2 cellular contexts compared by ENCODE assay signal in the genomic region with DNA sequence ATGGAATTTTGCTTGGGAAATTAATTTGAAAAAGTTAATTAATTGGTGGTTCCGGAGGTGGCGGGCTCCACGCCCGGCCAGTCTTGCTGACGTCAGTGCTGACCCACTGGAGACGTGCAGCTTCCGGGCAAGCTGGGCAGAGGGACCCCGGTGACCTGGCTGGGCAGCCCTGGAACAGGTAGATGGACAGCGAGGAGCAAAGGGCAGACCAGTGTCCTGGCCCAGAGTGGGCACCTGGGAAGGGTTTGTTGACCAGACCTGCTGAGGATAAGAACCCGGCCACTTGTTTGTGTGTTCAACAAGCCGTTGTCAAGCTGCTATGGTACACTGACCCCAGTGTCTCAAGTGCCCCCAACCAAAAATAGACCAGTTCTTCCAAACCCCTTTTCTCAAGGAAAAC.
TF ChIP-seq lines count a peak whose summit lies in the region.

No MANE protein-coding gene starts in this region.

TF ChIP-seq in liver, 16 proteins besides CTCF, POLR2A, EP300 and RAD21:
- TF ChIP-seq, protein P1, sequence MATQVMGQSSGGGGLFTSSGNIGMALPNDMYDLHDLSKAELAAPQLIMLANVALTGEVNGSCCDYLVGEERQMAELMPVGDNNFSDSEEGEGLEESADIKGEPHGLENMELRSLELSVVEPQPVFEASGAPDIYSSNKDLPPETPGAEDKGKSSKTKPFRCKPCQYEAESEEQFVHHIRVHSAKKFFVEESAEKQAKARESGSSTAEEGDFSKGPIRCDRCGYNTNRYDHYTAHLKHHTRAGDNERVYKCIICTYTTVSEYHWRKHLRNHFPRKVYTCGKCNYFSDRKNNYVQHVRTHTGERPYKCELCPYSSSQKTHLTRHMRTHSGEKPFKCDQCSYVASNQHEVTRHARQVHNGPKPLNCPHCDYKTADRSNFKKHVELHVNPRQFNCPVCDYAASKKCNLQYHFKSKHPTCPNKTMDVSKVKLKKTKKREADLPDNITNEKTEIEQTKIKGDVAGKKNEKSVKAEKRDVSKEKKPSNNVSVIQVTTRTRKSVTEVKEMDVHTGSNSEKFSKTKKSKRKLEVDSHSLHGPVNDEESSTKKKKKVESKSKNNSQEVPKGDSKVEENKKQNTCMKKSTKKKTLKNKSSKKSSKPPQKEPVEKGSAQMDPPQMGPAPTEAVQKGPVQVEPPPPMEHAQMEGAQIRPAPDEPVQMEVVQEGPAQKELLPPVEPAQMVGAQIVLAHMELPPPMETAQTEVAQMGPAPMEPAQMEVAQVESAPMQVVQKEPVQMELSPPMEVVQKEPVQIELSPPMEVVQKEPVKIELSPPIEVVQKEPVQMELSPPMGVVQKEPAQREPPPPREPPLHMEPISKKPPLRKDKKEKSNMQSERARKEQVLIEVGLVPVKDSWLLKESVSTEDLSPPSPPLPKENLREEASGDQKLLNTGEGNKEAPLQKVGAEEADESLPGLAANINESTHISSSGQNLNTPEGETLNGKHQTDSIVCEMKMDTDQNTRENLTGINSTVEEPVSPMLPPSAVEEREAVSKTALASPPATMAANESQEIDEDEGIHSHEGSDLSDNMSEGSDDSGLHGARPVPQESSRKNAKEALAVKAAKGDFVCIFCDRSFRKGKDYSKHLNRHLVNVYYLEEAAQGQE (IDR thresholded peaks at IDR 0.05): peak; percentile 52
- TF ChIP-seq, protein P2, sequence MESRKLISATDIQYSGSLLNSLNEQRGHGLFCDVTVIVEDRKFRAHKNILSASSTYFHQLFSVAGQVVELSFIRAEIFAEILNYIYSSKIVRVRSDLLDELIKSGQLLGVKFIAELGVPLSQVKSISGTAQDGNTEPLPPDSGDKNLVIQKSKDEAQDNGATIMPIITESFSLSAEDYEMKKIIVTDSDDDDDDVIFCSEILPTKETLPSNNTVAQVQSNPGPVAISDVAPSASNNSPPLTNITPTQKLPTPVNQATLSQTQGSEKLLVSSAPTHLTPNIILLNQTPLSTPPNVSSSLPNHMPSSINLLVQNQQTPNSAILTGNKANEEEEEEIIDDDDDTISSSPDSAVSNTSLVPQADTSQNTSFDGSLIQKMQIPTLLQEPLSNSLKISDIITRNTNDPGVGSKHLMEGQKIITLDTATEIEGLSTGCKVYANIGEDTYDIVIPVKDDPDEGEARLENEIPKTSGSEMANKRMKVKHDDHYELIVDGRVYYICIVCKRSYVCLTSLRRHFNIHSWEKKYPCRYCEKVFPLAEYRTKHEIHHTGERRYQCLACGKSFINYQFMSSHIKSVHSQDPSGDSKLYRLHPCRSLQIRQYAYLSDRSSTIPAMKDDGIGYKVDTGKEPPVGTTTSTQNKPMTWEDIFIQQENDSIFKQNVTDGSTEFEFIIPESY (IDR thresholded peaks at IDR 0.05): no peak
- no peak for TF ChIP-seq TAF1 (conservative IDR thresholded peaks at IDR 0.05)
- TF ChIP-seq HNF4A (conservative IDR thresholded peaks at IDR 0.05): peak; percentile 80 to 85
- no peak for TF ChIP-seq YY1 (IDR thresholded peaks at IDR 0.05)
- TF ChIP-seq, protein P3, sequence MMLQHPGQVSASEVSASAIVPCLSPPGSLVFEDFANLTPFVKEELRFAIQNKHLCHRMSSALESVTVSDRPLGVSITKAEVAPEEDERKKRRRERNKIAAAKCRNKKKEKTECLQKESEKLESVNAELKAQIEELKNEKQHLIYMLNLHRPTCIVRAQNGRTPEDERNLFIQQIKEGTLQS (IDR thresholded peaks at IDR 0.05): no peak
- no peak for TF ChIP-seq EGR1 (IDR thresholded peaks at IDR 0.05; ENCODE audit: low read depth in 2 of 2)
- TF ChIP-seq, protein P4, sequence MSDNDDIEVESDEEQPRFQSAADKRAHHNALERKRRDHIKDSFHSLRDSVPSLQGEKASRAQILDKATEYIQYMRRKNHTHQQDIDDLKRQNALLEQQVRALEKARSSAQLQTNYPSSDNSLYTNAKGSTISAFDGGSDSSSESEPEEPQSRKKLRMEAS (IDR thresholded peaks at IDR 0.05): no peak
- TF ChIP-seq GABPA (IDR thresholded peaks at IDR 0.05 in 1 of 2, conservative IDR thresholded peaks at IDR 0.05 in 1 of 2): no peak
- no peak for TF ChIP-seq FOXA1 (IDR thresholded peaks at IDR 0.05)
- TF ChIP-seq NR2F2 (IDR thresholded peaks at IDR 0.05): peak; percentile 42
- TF ChIP-seq SP1 (IDR thresholded peaks at IDR 0.05): peak; percentile 36
- peak in 1 of 2 donors; percentile 24 for TF ChIP-seq JUND (IDR thresholded peaks at IDR 0.05)
- no peak for TF ChIP-seq FOXA2 (IDR thresholded peaks at IDR 0.05)
- peak; percentile 79 to 85 for TF ChIP-seq RXRA (IDR thresholded peaks at IDR 0.05)
- TF ChIP-seq HNF4G (IDR thresholded peaks at IDR 0.05): no peak

TF ChIP-seq in HepG2, 621 proteins besides CTCF, POLR2A, EP300 and RAD21:
- TF ChIP-seq FOXO1 (CRISPR knock-in tag; IDR thresholded peaks at IDR 0.05): no peak
- no peak for TF ChIP-seq ZNF839 (CRISPR knock-in tag; IDR thresholded peaks at IDR 0.05; ENCODE audit: borderline replicate concordance)
- TF ChIP-seq, protein P5, sequence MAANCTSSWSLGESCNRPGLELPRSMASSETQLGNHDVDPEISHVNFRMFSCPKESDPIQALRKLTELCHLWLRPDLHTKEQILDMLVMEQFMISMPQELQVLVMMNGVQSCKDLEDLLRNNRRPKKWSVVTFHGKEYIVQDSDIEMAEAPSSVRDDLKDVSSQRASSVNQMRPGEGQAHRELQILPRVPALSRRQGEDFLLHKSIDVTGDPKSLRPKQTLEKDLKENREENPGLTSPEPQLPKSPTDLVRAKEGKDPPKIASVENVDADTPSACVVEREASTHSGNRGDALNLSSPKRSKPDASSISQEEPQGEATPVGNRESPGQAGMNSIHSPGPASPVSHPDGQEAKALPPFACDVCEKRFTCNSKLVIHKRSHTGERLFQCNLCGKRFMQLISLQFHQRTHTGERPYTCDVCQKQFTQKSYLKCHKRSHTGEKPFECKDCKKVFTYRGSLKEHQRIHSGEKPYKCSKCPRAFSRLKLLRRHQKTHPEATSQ (CRISPR knock-in tag; IDR thresholded peaks at IDR 0.05; ENCODE audit: borderline replicate concordance): no peak
- TF ChIP-seq, protein P6, sequence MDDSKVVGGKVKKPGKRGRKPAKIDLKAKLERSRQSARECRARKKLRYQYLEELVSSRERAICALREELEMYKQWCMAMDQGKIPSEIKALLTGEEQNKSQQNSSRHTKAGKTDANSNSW (CRISPR knock-in tag; IDR thresholded peaks at IDR 0.05; ENCODE audit: borderline replicate concordance): no peak
- TF ChIP-seq NPAS2 (CRISPR knock-in tag; IDR thresholded peaks at IDR 0.05; ENCODE audit: borderline replicate concordance): no peak
